ENCODE assay signal across 8 cellular contexts in the genomic region with DNA sequence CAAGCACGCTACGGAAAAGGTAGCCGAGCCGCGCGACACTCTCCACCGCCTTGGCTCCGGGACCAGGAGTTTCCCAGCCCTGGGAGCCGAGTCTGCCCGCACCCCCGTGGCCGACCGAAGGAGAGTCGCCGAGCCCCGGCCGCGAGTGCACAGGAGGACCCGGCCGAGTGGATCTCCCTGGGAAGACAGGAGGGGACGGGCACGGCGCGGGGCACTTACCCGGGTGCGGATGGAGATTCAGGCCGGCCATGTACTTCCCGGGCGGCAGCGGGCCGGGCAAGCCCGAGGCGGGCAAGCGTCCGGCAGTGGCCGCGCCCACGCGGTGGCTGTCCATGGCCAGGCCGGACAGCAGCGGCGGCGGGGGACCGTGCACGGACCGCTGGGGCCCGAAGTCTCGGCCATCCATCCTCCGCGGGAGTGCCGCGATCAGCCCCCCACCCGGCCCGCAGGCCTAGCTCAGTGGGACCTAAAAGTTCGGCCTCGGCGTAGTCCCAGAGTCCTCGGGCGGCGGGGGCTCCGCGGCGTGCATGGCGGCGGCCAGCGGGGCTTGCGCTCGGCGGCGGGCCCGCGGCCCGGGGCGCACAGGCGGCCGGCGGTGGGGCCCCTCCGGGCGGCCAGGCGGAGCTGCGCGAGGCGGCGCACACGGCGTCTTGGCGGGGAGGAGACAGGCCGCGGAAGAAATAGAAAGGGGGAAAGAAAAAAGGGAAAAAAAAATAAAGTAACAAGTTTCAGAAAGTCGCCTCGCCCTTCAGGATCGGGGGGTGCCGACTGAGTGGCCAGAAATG. TPM values are rescaled to one million over a fixed set of nuclear protein-coding genes. Genes with fewer than 3 reads are reported as not detected.
DNase-seq lines count a peak whose midpoint lies in the region; ATAC-seq, FAIRE-seq and TF ChIP-seq lines count a peak whose summit lies in the region.

No MANE protein-coding gene starts in this region.

- no peak overlapping the region for H2AFZ ChIP-seq in astrocyte (ENCODE audit: low read depth, low read length)

- H3K4me1 Mint-ChIP-seq in astrocyte (ENCODE audit: low read depth, unreplicated experiment): peaks cover 13% of the 10 kb centered on the region

- FAIRE-seq in astrocyte (lab: Jason Lieb, UNC): no peak

- H3K36me3 Mint-ChIP-seq in astrocyte (ENCODE audit: low read depth, unreplicated experiment): peaks cover 1% of the 10 kb centered on the region

- peaks cover 89% of the 10 kb centered on the region for H3K79me2 ChIP-seq in astrocyte (ENCODE audit: insufficient read depth, low read length)

- H3K36me3 ChIP-seq in astrocyte (ENCODE audit: insufficient read depth, low read length): no peaks in the 10 kb centered on the region

- H3K9me3 ChIP-seq in astrocyte (ENCODE audit: insufficient read depth, low read depth, low read length): no peaks in the 10 kb centered on the region

- no peaks in the 10 kb centered on the region for H3K27me3 Mint-ChIP-seq in astrocyte (ENCODE audit: low read depth, unreplicated experiment)

- H3K4me2 ChIP-seq in astrocyte (ENCODE audit: low read length): peak overlapping the region; percentile 98

- DNase-seq in AG10803 (ENCODE audit: low read depth) (no peak), HL-60 (ENCODE audit: low read depth in 1 of 2, low spot score in 1 of 2) (peak in 1 of 2 experiments; percentile 24), astrocyte (ENCODE audit: low read depth) (no peak), islet precursor cell (peak; percentile 57), NCI-H2196 treated with DMSO at 0.1 percent for 48 hours (lab: John Stamatoyannopoulos, UW; ENCODE audit: unreplicated experiment) (no peak)
- DNase-seq in stimulated activated naive CD8-positive, alpha-beta T cell treated with anti-CD3 and anti-CD28 coated beads, Interleukin-15, Interleukin-2, amounts not matched to agents 100 U/mL and 50 U/mL, for 24 hours: peak; percentile 23

- peak overlapping the region; percentile 93 for H3K4me3 ChIP-seq in AG10803 (ENCODE audit: low read length)
- H3K4me3 ChIP-seq in HL-60 (replicated peaks; ENCODE audit: insufficient read depth, low read length): peak overlapping the region; percentile 77
- peak overlapping the region; percentile 99 for H3K4me3 ChIP-seq in astrocyte (ENCODE audit: insufficient read depth, low read depth, low read length)

- H4K20me1 ChIP-seq in astrocyte (ENCODE audit: insufficient read depth, low read length): peaks cover 59% of the 10 kb centered on the region

- no peaks in the 10 kb centered on the region for H3K9me3 Mint-ChIP-seq in astrocyte (ENCODE audit: unreplicated experiment)

- TF ChIP-seq CTCF in AG10803 (conservative IDR thresholded peaks at IDR 0.05; ENCODE audit: low read length) (no peak), HL-60 (IDR thresholded peaks at IDR 0.05; ENCODE audit: insufficient read depth, low read length) (no peak), astrocyte (IDR thresholded peaks at IDR 0.05; ENCODE audit: insufficient read depth, low read depth, low read length) (no peak)

- H3K27ac Mint-ChIP-seq in astrocyte (ENCODE audit: unreplicated experiment): peak overlapping the region; percentile 92

- H3K27me3 ChIP-seq in HL-60 (ENCODE audit: insufficient read depth, poor library complexity, severe bottlenecking) (no peaks in the 10 kb centered on the region), astrocyte (ENCODE audit: insufficient read depth, low read length) (no peaks in the 10 kb centered on the region)

- peaks cover 25% of the 10 kb centered on the region for H3K4me1 ChIP-seq in astrocyte (ENCODE audit: insufficient read depth, low read length)

- no peak for ATAC-seq in stimulated activated naive CD8-positive, alpha-beta T cell treated with anti-CD3 and anti-CD28 coated beads, Interleukin-15, Interleukin-2, amounts not matched to agents 100 U/mL and 50 U/mL, for 24 hours
- ATAC-seq in HG02852 (IDR thresholded peaks at IDR 0.05; ENCODE audit: unreplicated experiment) (no peak), HG02678 (IDR thresholded peaks at IDR 0.05; ENCODE audit: unreplicated experiment) (no peak)

- peak overlapping the region; percentile 93 for H3K4me3 Mint-ChIP-seq in astrocyte (ENCODE audit: unreplicated experiment)

- H3K27ac ChIP-seq in HL-60 (replicated peaks) (peak overlapping the region; percentile 97), astrocyte (ENCODE audit: low read depth, low read length) (peak overlapping the region; percentile 93)

- H3K9ac ChIP-seq in astrocyte (ENCODE audit: low read length): peak overlapping the region; percentile 99

RNA-seq across cellular contexts. Expression of gene TNRC18, which starts 2.6 kb away (rescaled TPM):
- 77.8 and 84.3 TPM in 2 replicates for total RNA-seq in astrocyte

Comparison
In these comparisons a context has a peak if more than half of its experiments do, and no peak if none do; other contexts are left out.
1. DNase-seq: peak in islet precursor cell (single experiment) and stimulated activated naive CD8-positive, alpha-beta T cell treated with anti-CD3 and anti-CD28 coated beads, Interleukin-15, Interleukin-2, amounts not matched to agents 100 U/mL and 50 U/mL, for 24 hours (single experiment); none in AG10803 (single experiment), astrocyte (single experiment) and NCI-H2196 treated with DMSO at 0.1 percent for 48 hours (single experiment).
2. Peak in every context shown above with its lines, with median percentiles within 50 percentile points of each other: H3K4me3 ChIP-seq.